In the genomic region with DNA sequence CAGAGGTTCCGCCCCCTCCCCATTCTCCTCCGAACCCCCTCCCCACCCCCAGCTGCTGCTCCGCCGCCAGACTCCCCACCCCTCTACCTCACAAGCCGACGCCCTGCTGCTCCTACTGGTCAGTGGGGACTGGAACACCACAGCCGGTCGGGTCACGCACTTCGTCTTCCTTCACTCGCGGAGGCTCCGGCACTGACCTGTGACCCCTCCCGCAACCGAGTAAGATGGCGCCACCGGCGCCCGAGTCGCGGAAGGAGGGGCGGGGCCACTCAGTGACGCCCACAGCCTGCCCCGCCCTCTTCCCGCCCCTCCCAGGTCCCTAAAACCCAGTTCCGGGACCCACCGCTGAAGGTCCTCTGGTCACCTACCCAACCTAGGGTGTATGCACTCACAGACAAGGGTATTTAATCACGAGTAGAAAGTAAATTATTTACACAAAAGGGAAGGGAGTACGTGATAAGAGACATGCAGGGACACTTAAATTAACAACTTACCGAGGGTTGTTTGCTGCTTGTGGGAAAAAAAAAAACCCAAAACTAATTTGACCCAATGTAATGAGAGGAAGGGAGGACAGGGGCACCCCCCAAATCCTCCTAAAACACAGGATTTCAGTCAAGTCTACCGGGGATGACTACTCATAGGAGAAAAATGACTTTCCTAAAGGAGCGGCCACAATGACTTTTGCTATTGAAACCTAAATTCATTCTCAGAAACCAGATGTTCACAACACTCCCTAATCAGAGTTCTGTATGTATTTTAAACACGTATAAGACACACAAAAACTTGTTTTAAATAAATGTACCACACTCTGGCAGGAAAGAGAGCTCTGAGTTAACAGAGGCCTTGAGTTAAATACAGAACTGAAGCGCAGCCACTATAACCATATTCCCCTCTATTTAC, we compare ENCODE assay signal across 1 cellular context.
TF ChIP-seq lines count a peak whose summit lies in the region.

A gene with protein sequence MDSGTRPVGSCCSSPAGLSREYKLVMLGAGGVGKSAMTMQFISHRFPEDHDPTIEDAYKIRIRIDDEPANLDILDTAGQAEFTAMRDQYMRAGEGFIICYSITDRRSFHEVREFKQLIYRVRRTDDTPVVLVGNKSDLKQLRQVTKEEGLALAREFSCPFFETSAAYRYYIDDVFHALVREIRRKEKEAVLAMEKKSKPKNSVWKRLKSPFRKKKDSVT (minus strand): TSS at position 194 of the 900 bp plus-strand sequence. CDS start 588 bp downstream, outside the sequence.

TF ChIP-seq in HCT116, 20 proteins besides CTCF, POLR2A, EP300 and RAD21 (continued from another document):
- TF ChIP-seq, protein P1, sequence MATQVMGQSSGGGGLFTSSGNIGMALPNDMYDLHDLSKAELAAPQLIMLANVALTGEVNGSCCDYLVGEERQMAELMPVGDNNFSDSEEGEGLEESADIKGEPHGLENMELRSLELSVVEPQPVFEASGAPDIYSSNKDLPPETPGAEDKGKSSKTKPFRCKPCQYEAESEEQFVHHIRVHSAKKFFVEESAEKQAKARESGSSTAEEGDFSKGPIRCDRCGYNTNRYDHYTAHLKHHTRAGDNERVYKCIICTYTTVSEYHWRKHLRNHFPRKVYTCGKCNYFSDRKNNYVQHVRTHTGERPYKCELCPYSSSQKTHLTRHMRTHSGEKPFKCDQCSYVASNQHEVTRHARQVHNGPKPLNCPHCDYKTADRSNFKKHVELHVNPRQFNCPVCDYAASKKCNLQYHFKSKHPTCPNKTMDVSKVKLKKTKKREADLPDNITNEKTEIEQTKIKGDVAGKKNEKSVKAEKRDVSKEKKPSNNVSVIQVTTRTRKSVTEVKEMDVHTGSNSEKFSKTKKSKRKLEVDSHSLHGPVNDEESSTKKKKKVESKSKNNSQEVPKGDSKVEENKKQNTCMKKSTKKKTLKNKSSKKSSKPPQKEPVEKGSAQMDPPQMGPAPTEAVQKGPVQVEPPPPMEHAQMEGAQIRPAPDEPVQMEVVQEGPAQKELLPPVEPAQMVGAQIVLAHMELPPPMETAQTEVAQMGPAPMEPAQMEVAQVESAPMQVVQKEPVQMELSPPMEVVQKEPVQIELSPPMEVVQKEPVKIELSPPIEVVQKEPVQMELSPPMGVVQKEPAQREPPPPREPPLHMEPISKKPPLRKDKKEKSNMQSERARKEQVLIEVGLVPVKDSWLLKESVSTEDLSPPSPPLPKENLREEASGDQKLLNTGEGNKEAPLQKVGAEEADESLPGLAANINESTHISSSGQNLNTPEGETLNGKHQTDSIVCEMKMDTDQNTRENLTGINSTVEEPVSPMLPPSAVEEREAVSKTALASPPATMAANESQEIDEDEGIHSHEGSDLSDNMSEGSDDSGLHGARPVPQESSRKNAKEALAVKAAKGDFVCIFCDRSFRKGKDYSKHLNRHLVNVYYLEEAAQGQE (IDR thresholded peaks at IDR 0.05; ENCODE audit: low read depth) = no peak
- TF ChIP-seq ELF1 (IDR thresholded peaks at IDR 0.05; ENCODE audit: borderline replicate concordance, low read depth) (no peak), POLR2AphosphoS5 (IDR thresholded peaks at IDR 0.05; ENCODE audit: low read depth, low read length) (no peak; the same call in 1 of the 2 replicates), TCF7L2 (IDR thresholded peaks at IDR 0.05; ENCODE audit: borderline replicate concordance, extremely low read depth, insufficient read depth, insufficient read length) (no peak), EZH2phosphoT487 (IDR thresholded peaks at IDR 0.05; ENCODE audit: borderline replicate concordance) (no peak), YY1 (IDR thresholded peaks at IDR 0.05; ENCODE audit: extremely low read depth, insufficient replicate concordance, low read depth, low read length) (no peak)
- TF ChIP-seq, protein P2, sequence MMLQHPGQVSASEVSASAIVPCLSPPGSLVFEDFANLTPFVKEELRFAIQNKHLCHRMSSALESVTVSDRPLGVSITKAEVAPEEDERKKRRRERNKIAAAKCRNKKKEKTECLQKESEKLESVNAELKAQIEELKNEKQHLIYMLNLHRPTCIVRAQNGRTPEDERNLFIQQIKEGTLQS (IDR thresholded peaks at IDR 0.05) = no peak
TF ChIP-seq in HCT116: peak in this region for 0.
